ENCODE assay signal across 8 cellular contexts in the genomic region with DNA sequence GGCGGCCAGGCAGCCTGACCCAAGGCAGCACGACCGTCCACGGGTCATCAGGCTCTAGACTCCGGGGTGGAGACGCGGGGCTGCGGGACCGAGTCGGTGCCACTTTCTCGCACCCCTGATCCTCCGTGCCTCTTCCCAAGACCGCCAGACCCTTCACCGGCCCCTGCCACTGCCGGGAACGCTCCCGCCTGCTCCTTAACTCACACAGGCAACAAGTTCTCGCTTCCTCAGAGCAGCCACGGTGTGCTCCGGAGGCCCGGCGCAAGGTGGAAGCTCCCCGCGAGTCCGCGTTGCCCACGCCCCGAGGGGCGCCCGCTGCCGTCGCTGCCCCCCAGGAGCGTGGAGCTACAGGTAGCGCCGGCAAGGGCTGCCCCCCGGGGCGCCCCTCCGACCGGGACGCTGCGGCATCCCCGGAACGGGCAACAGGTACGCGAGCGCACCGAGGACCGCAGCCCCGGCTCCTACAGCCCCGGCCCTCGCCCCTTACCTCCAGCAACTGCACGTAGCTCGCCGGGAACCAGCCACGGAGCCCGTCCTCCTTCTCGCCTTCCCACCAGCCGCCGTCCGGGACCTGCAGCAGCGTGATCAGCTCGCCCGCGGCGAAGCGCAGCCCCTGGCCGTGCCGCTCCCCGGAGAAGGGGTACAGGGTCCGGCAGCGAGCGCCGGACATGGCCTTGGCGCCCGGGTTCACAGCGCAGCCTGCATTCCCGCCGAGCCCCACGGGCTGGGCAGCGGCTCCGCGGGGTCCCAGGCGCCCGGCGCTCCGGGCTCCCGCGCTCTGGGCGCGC. TPM values are rescaled to one million over a fixed set of nuclear protein-coding genes. Genes with fewer than 3 reads are reported as not detected.
DNase-seq lines count a peak whose midpoint lies in the region; ATAC-seq and TF ChIP-seq lines count a peak whose summit lies in the region.

No MANE protein-coding gene starts in this region.

- intact Hi-C loops in left cardiac atrium (cut with DNase I) = no loop called here
- intact Hi-C loops in gastrocnemius medialis (cut with DNase I; ENCODE audit: low total_unique reads) = no loop called here

- no peaks in the 10 kb centered on the region for H3K36me3 ChIP-seq in gastrocnemius medialis

- TF ChIP-seq POLR2A in gastrocnemius medialis (IDR thresholded peaks at IDR 0.05) = no peak

- no peaks in the 10 kb centered on the region for H3K4me1 ChIP-seq in gastrocnemius medialis

- ATAC-seq in GM19351 (IDR thresholded peaks at IDR 0.05; ENCODE audit: unreplicated experiment) = peak; percentile 40
- peak; percentile 42 for ATAC-seq in left cardiac atrium
- no peak for ATAC-seq in gastrocnemius medialis

- H3K27me3 ChIP-seq in gastrocnemius medialis = peaks cover 16 to 19% (median 19%) of the 10 kb centered on the region in 3 donors

- no peak for TF ChIP-seq CTCF in gastrocnemius medialis (IDR thresholded peaks at IDR 0.05 in 4 of 5, conservative IDR thresholded peaks at IDR 0.05 in 1 of 5)

- in situ Hi-C loops in gastrocnemius medialis (cut with MboI; ENCODE audit: low sequenced_read_pairs in 4 of 4) = loop anchor here in 1 of 4 donors (10.0 kb wide), 1 partner anchor 63 kb away; no protein-coding TSS in a partner anchor

- peak overlapping the region in 3 of 4 donors; percentile 1 to 41 (median 30) for H3K27ac ChIP-seq in gastrocnemius medialis

- H3K9me3 ChIP-seq in gastrocnemius medialis = peaks cover 0 to 7% (median 0%) of the 10 kb centered on the region in 3 donors

- DNase-seq in NOMO-1 treated with dmso at 0.1 percent for 144 hours (lab: John Stamatoyannopoulos, UW; ENCODE audit: unreplicated experiment) (peak; percentile 24), left cardiac atrium (peak; percentile 42), gastrocnemius medialis (no peak), cerebellar cortex (ENCODE audit: low spot score) (no peak), HuH-7.5 (ENCODE audit: low spot score) (no peak), RKO (ENCODE audit: low spot score) (no peak), amniotic stem cell (lab: John Stamatoyannopoulos, UW) (no peak)

- peak overlapping the region; percentile 34 to 50 (median 46) for H3K4me3 ChIP-seq in gastrocnemius medialis

RNA-seq across cellular contexts. Expression of a gene that starts 0.5 kb away (rescaled TPM):
- 100 to 1,000 TPM; 115 to 119 TPM for total RNA-seq in left cardiac atrium
- total RNA-seq in gastrocnemius medialis = 1 to 10 TPM; 5.8 to 7.1 (median 6.1) TPM

Comparison
In these comparisons a context has a peak if more than half of its experiments do, and no peak if none do; other contexts are left out.
1. ATAC-seq: peak in GM19351 (single experiment) and left cardiac atrium (2 of 2); none in gastrocnemius medialis (0 of 2).
2. DNase-seq: peak in NOMO-1 treated with dmso at 0.1 percent for 144 hours (single experiment) and left cardiac atrium (single experiment); none in gastrocnemius medialis (0 of 2), cerebellar cortex (single experiment), HuH-7.5 (single experiment), RKO (single experiment) and amniotic stem cell (single experiment).
3. RNA of a gene that starts 0.5 kb away (total RNA-seq): 115 to 119 TPM in left cardiac atrium; 5.8 to 7.1 TPM in gastrocnemius medialis; every median in the first group is over 10 times any median in the second.